ENCODE assay signal across 3 cellular contexts in the genomic region with DNA sequence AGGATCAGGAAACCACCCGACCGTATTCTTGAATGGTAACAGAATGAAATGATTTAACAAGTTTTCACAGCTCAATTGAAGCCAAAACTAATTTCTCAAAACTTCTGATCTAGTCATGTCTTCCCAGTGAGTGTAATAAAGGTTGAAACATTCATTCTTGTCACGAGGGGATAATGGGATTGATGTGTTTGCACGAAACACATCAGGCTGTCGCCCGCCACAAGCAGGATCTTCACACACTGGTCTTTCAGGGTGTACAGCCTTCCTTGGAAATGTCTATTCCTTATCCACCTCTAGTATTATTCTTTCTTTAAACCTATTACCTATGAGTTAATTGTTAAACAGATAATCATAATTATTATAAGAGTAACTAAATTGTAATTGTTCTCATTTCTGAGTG.
"Had no signal": no experiment of that assay in that cellular context is flagged by ENCODE, and none has a peak within 500 bp of the region (broad histone marks: within the 10 kb centered on the region; RNA-seq: fewer than 3 reads in every experiment).

No MANE protein-coding gene starts in this region.

- DNase-seq: GDM1, GF-D8 had no signal

- ATAC-seq: GM12878 had no signal

- H3K4me3 ChIP-seq: GM12878 had no signal
